ENCODE assay signal across 10 cellular contexts in the genomic region with DNA sequence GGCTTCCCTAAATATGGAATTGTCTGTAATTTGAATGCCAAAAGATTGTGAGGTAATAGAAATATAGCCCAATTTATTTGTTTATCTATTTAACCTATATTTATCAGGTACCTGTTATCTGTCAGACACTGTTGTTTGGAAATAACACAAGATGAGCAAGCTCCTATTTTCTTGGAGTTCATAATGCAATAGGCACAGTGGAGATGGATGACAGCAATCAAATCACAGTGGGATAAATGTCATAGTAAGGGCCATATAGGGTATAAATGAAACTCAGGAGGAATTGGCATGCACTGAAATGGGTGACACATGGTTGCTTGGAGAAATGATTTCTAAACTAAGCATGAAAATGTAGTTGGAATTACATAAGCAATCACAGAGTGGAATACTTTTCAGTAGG.
"Had no signal": no experiment of that assay in that cellular context is flagged by ENCODE, and none has a peak within 500 bp of the region (broad histone marks: within the 10 kb centered on the region; RNA-seq: fewer than 3 reads in every experiment).

No MANE protein-coding gene starts in this region.

- H2AFZ ChIP-seq: GM23248, GM23338 had no signal

- H3K9me3 ChIP-seq: HAP-1 had no signal

- H3K27ac ChIP-seq: GM23248 had no signal

- ATAC-seq: GM23338, HCT116 had no signal

- H3K4me2 ChIP-seq: GM23338 had no signal

- DNase-seq: GM23248, GOT3, H7, H9, HCEC 1CT, HFFc6 had no signal

- H3K9ac ChIP-seq: GM23248 had no signal

- FAIRE-seq: H54 had no signal

- H3K4me3 ChIP-seq: GM23248, GM23338, HAP-1 had no signal

- H3K36me3 ChIP-seq: HAP-1 had no signal
